28 cellular contexts compared by ENCODE assay signal in genomic region chr2:66366619-66367018, GRCh38.
DNase-seq lines count a peak whose midpoint lies in the region; ATAC-seq, FAIRE-seq and TF ChIP-seq lines count a peak whose summit lies in the region.
"Had no signal": no experiment of that assay in that cellular context is flagged by ENCODE, and none has a peak within 500 bp of the region (broad histone marks: within the 10 kb centered on the region; RNA-seq: fewer than 3 reads in every experiment).

No MANE protein-coding gene starts in this region.

- H3K4me3 Mint-ChIP-seq in nephron progenitor cell = no peak overlapping the region
- H3K4me3 Mint-ChIP-seq: CD14-positive monocyte; CD4-positive, alpha-beta memory T cell; CD4-positive, CD25-positive, alpha-beta regulatory T cell; CD8-positive, alpha-beta memory T cell had no signal

- H3K36me3 ChIP-seq in HepG2 (replicated peaks in 1 of 2; ENCODE audit: control insufficient read depth in 1 of 2, insufficient read depth in 2 of 2, low read length in 2 of 2) (no peaks in the 10 kb centered on the region), right lobe of liver (no peaks in the 10 kb centered on the region), IMR-90 (ENCODE audit: control insufficient read depth, insufficient read depth, low read length) (no peaks in the 10 kb centered on the region), H1 (ENCODE audit: control insufficient read depth in 2 of 4, insufficient read depth in 4 of 4, low read length in 3 of 4) (no peaks in the 10 kb centered on the region)
- H3K36me3 ChIP-seq: BE2C, BLaER1 had no signal

- no peak overlapping the region for H3K56ac ChIP-seq in IMR-90 (ENCODE audit: extremely low read depth, insufficient read depth, low read length)
- H3K56ac ChIP-seq in H1 (replicated peaks; ENCODE audit: insufficient read length, low read depth, low read length) = no peak overlapping the region

- H4K91ac ChIP-seq in IMR-90 (ENCODE audit: insufficient read depth, low read depth, low read length) (no peak overlapping the region), H1 (replicated peaks; ENCODE audit: insufficient read length, low read length) (no peak overlapping the region)

- no peaks in the 10 kb centered on the region for H3K36me3 Mint-ChIP-seq in nephron progenitor cell (ENCODE audit: low read depth)
- H3K36me3 Mint-ChIP-seq: CD14-positive monocyte; CD4-positive, alpha-beta memory T cell; CD4-positive, CD25-positive, alpha-beta regulatory T cell; CD8-positive, alpha-beta memory T cell had no signal

- H3K4ac ChIP-seq in IMR-90 (ENCODE audit: low read depth, low read length) = no peak overlapping the region
- no peak overlapping the region for H3K4ac ChIP-seq in H1 (replicated peaks; ENCODE audit: insufficient read length, low read depth, low read length)

- dilution Hi-C loops in IMR-90 (cut with HindIII; ENCODE audit: low sequenced_read_pairs, unreplicated experiment) = no loop called here

- H3K14ac ChIP-seq in IMR-90 (replicated peaks; ENCODE audit: low read depth, low read length) = no peak overlapping the region
- H3K14ac ChIP-seq in H1 (ENCODE audit: insufficient read length) = no peak overlapping the region

- H3K27me3 Mint-ChIP-seq in nephron progenitor cell (ENCODE audit: low read depth, poor library complexity) = peaks cover 2% of the 10 kb centered on the region
- H3K27me3 Mint-ChIP-seq: CD4-positive, alpha-beta memory T cell; CD4-positive, CD25-positive, alpha-beta regulatory T cell; CD8-positive, alpha-beta memory T cell had no signal

- H3K79me1 ChIP-seq in IMR-90 (ENCODE audit: low read depth in 1 of 2, low read length in 2 of 2) (no peaks in the 10 kb centered on the region), H1 (ENCODE audit: low read depth, low read length) (no peaks in the 10 kb centered on the region)

- TF ChIP-seq RAD21 in HepG2 (CRISPR knock-in tag; IDR thresholded peaks at IDR 0.05) (no peak), IMR-90 (IDR thresholded peaks at IDR 0.05; ENCODE audit: low read length) (no peak), H1 (IDR thresholded peaks at IDR 0.05 in 1 of 2, conservative IDR thresholded peaks at IDR 0.05 in 1 of 2; ENCODE audit: low read depth in 2 of 2, low read length in 2 of 2) (no peak)

- no peak for DNase-seq in HepG2 (ENCODE audit: low spot score)
- no peak for DNase-seq in right lobe of liver
- DNase-seq in IMR-90 = no peak
- DNase-seq in H1 (ENCODE audit: low read depth in 1 of 2, low spot score in 2 of 2) = no peak
- no peak for DNase-seq in nephron progenitor cell
- no peak for DNase-seq in NCI-H510A (lab: John Stamatoyannopoulos, UW)
- DNase-seq in glomerular visceral epithelial cell (ENCODE audit: extremely low spot score) = no peak
- DNase-seq: ACHN; BE2C; C1 segment of cervical spinal cord; CD4-positive, alpha-beta memory T cell; CD4-positive, CD25-positive, alpha-beta regulatory T cell; CD8-positive, alpha-beta memory T cell; COR-L47; DMS 273 treated with DMSO at 0.1 percent for 48 hours; DMS153; DMS53; DMS79; DND-41; EL; GDM1 had no signal

- no peak for TF ChIP-seq CTCF in HepG2 (CRISPR knock-in tag; IDR thresholded peaks at IDR 0.05)
- no peak for TF ChIP-seq CTCF in right lobe of liver (IDR thresholded peaks at IDR 0.05)
- TF ChIP-seq CTCF in IMR-90 (conservative IDR thresholded peaks at IDR 0.05; ENCODE audit: low read depth, low read length) = no peak
- TF ChIP-seq CTCF in H1 (IDR thresholded peaks at IDR 0.05; ENCODE audit: control extremely low read depth in 1 of 3, insufficient read depth in 1 of 3, low read depth in 1 of 3, low read length in 3 of 3) = no peak
- no peak for TF ChIP-seq CTCF in nephron progenitor cell (IDR thresholded peaks at IDR 0.05)

- H4K8ac ChIP-seq in IMR-90 (ENCODE audit: low read depth in 2 of 2, low read length in 2 of 2) = no peak overlapping the region
- no peak overlapping the region for H4K8ac ChIP-seq in H1 (ENCODE audit: extremely low read depth, insufficient read depth, low read length)

- no peak for TF ChIP-seq EP300 in HepG2 (IDR thresholded peaks at IDR 0.05; ENCODE audit: low read depth in 2 of 2, low read length in 2 of 2)
- no peak for TF ChIP-seq EP300 in HepG2 (CRISPR knock-in tag; IDR thresholded peaks at IDR 0.05; ENCODE audit: borderline replicate concordance)
- TF ChIP-seq EP300 in H1 (IDR thresholded peaks at IDR 0.05; ENCODE audit: borderline replicate concordance in 1 of 2, low read depth in 2 of 2, low read length in 2 of 2) = no peak

- H3K79me2 ChIP-seq in HepG2 (ENCODE audit: insufficient read depth, low read length) (no peaks in the 10 kb centered on the region), H1 (ENCODE audit: control insufficient read depth in 1 of 2, insufficient read depth in 2 of 2, low read length in 2 of 2) (no peaks in the 10 kb centered on the region)

- POLR2A ChIA-PET in HepG2 (lab: Yijun Ruan, JAX) (no interaction called here), IMR-90 (lab: Charles Lee; ENCODE audit: unreplicated experiment) (no interaction called here), H1 (lab: Charles Lee; ENCODE audit: partially characterized antibody) (interaction anchor here (1.0 kb wide), 1 partner anchor 38 kb away, joined by 3 read pairs; no protein-coding TSS in a partner anchor)

- H3K23ac ChIP-seq in IMR-90 (ENCODE audit: low read depth, low read length) (no peak overlapping the region), H1 (ENCODE audit: insufficient read length) (no peak overlapping the region)

- intact Hi-C loops in HepG2 (cut with micrococcal nuclease; ENCODE audit: unreplicated experiment) = no loop called here
- intact Hi-C loops in right lobe of liver (cut with DNase I) = no loop called here
- intact Hi-C loops in IMR-90 (cut with micrococcal nuclease) = no loop called here

- 0 out of 5 replicates have a peak, but pooled peaks cover 0 to 7% of the 10 kb centered on the region in 2 experiments for H3K27me3 ChIP-seq in HepG2 (ENCODE audit: control insufficient read depth in 1 of 2, insufficient read depth in 2 of 2, low read length in 2 of 2)
- H3K27me3 ChIP-seq in right lobe of liver = no peaks in the 10 kb centered on the region
- peaks cover 21% of the 10 kb centered on the region for H3K27me3 ChIP-seq in IMR-90 (ENCODE audit: control insufficient read depth, insufficient read depth, low read length)
- no peaks in the 10 kb centered on the region for H3K27me3 ChIP-seq in H1 (replicated peaks in 1 of 4; ENCODE audit: control insufficient read depth in 3 of 4, extremely low read depth in 1 of 4, insufficient read depth in 3 of 4, low read length in 3 of 4)
- H3K27me3 ChIP-seq: BE2C, BLaER1 had no signal

- ATAC-seq in HepG2 (no peak), right lobe of liver (no peak), IMR-90 (ENCODE audit: low read depth) (no peak), GM19351 (IDR thresholded peaks at IDR 0.05; ENCODE audit: unreplicated experiment) (no peak)
- ATAC-seq: GM12878 had no signal

- TF ChIP-seq POLR2A in HepG2 (IDR thresholded peaks at IDR 0.05; ENCODE audit: insufficient read depth in 1 of 2, low read depth in 2 of 2, low read length in 2 of 2) (no peak), right lobe of liver (IDR thresholded peaks at IDR 0.05) (no peak), IMR-90 (IDR thresholded peaks at IDR 0.05; ENCODE audit: low read depth, low read length) (no peak), H1 (IDR thresholded peaks at IDR 0.05; ENCODE audit: control extremely low read depth in 1 of 2, low read depth in 2 of 2, low read length in 2 of 2) (no peak)

- CTCF ChIA-PET in HepG2 (lab: Yijun Ruan, JAX; ENCODE audit: low intra/inter-chr PET ratio, low total read pairs) = no interaction called here
- CTCF ChIA-PET in IMR-90 (lab: Yijun Ruan, JAX) = interaction anchor here (0.6 kb wide), 1 partner anchor 595 kb away, joined by 3 read pairs; no protein-coding TSS in a partner anchor
- CTCF ChIA-PET in H1 (lab: Charles Lee; ENCODE audit: partially characterized antibody) = interaction anchor here (0.5 kb wide), 1 partner anchor 352 kb away, joined by 3 read pairs; no protein-coding TSS in a partner anchor

- H2BK120ac ChIP-seq in IMR-90 (ENCODE audit: low read depth, low read length) = no peak overlapping the region
- H2BK120ac ChIP-seq in H1 (replicated peaks; ENCODE audit: low read depth, low read length) = no peak overlapping the region

- peaks cover 4% of the 10 kb centered on the region for H3K9me3 Mint-ChIP-seq in nephron progenitor cell

- H3K9me3 ChIP-seq in HepG2 (ENCODE audit: low read length) = no peaks in the 10 kb centered on the region
- no peaks in the 10 kb centered on the region for H3K9me3 ChIP-seq in right lobe of liver
- H3K9me3 ChIP-seq in IMR-90 (ENCODE audit: control insufficient read depth, insufficient read depth, low read length) = no peaks in the 10 kb centered on the region
- no peaks in the 10 kb centered on the region for H3K9me3 ChIP-seq in H1 (ENCODE audit: insufficient read depth in 2 of 2, low read depth in 1 of 2, low read length in 1 of 2)
- H3K9me3 ChIP-seq: BE2C, BLaER1 had no signal

- H3K4me2 ChIP-seq in HepG2 (ENCODE audit: low read depth, low read length) (no peak overlapping the region), IMR-90 (ENCODE audit: low read depth, low read length) (no peak overlapping the region), H1 (ENCODE audit: insufficient read depth in 1 of 2, low read depth in 2 of 2, low read length in 2 of 2) (no peak overlapping the region)
- H3K4me2 ChIP-seq: BLaER1 had no signal

- H2BK20ac ChIP-seq in IMR-90 (ENCODE audit: low read depth, low read length) (no peak overlapping the region), H1 (ENCODE audit: low read length) (no peak overlapping the region)

- no TSS peak for BruUV-seq in HepG2 (replicated peaks; lab: Mats Ljungman, UMichigan)
- no TSS peak for BruUV-seq in IMR-90 (replicated peaks; lab: Mats Ljungman, UMichigan)

- H3K4me3 ChIP-seq in HepG2 (replicated peaks in 1 of 3; ENCODE audit: insufficient read depth in 1 of 3, low read depth in 2 of 3, low read length in 3 of 3) = no peak overlapping the region
- H3K4me3 ChIP-seq in right lobe of liver = no peak overlapping the region
- H3K4me3 ChIP-seq in IMR-90 (ENCODE audit: insufficient read depth, low read depth, low read length) = no peak overlapping the region
- H3K4me3 ChIP-seq in H1 (ENCODE audit: extremely low read depth in 1 of 4, insufficient read depth in 2 of 4, low read depth in 3 of 4, low read length in 4 of 4) = no peak overlapping the region
- H3K4me3 ChIP-seq: BLaER1, GM12878 had no signal

- H2AFZ ChIP-seq in HepG2 (ENCODE audit: low read length) (no peak overlapping the region), IMR-90 (replicated peaks; ENCODE audit: low read length, poor library complexity) (no peak overlapping the region), H1 (ENCODE audit: low read length) (no peak overlapping the region)

- H3K27ac ChIP-seq in HepG2 (ENCODE audit: extremely low read length, insufficient read depth, low read length) = no peak overlapping the region
- no peak overlapping the region for H3K27ac ChIP-seq in right lobe of liver
- H3K27ac ChIP-seq in IMR-90 (ENCODE audit: insufficient read depth, low read length) = no peak overlapping the region
- H3K27ac ChIP-seq in H1 (ENCODE audit: low read depth, low read length) = no peak overlapping the region
- H3K27ac ChIP-seq: 22Rv1, BLaER1 had no signal

- FAIRE-seq in HepG2 (lab: Jason Lieb, UNC) (no peak), H1 (lab: Jason Lieb, UNC) (no peak)
- FAIRE-seq: GM12878, GM12892, GM18507 had no signal

- H3K9ac ChIP-seq in HepG2 (ENCODE audit: insufficient read depth, low read depth, low read length) (no peak overlapping the region), IMR-90 (ENCODE audit: low read depth, low read length) (no peak overlapping the region), H1 (replicated peaks in 1 of 4; ENCODE audit: extremely low read depth in 1 of 4, low read depth in 3 of 4, low read length in 3 of 4) (no peak overlapping the region)
- H3K9ac ChIP-seq: BLaER1 had no signal

- H2AK9ac ChIP-seq in IMR-90 (replicated peaks; ENCODE audit: low read depth, low read length, poor library complexity) = no peak overlapping the region

- H4K5ac ChIP-seq in IMR-90 (ENCODE audit: low read depth, low read length) = no peak overlapping the region
- H4K5ac ChIP-seq in H1 (ENCODE audit: insufficient read length, low read depth, low read length) = no peak overlapping the region

- H2BK5ac ChIP-seq in IMR-90 (ENCODE audit: low read depth, low read length, poor library complexity, severe bottlenecking) (no peak overlapping the region), H1 (ENCODE audit: low read depth, low read length) (no peak overlapping the region; the same call in 1 of the 2 replicates)

- H3K23me2 ChIP-seq in H1 (ENCODE audit: low read depth, low read length) = no peaks in the 10 kb centered on the region

- H3K4me1 ChIP-seq in HepG2 (ENCODE audit: insufficient read depth, low read length) = no peaks in the 10 kb centered on the region
- no peaks in the 10 kb centered on the region for H3K4me1 ChIP-seq in right lobe of liver
- H3K4me1 ChIP-seq in IMR-90 (ENCODE audit: control insufficient read depth, insufficient read depth, low read length) = peaks cover 3% of the 10 kb centered on the region; the same call in 1 of the 2 replicates
- peaks cover 0 to 3% (median 0%) of the 10 kb centered on the region in 4 experiments; a peak in 2 of 7 replicates for H3K4me1 ChIP-seq in H1 (replicated peaks in 1 of 4; ENCODE audit: control insufficient read depth in 3 of 4, insufficient read depth in 4 of 4, low read length in 3 of 4)
- H3K4me1 ChIP-seq: BE2C, BLaER1 had no signal

- no peak overlapping the region for H2BK15ac ChIP-seq in IMR-90 (ENCODE audit: low read depth, low read length)
- H2BK15ac ChIP-seq in H1 (ENCODE audit: low read length) = no peak overlapping the region

- no peaks in the 10 kb centered on the region for H3K9me1 ChIP-seq in IMR-90 (ENCODE audit: insufficient read depth, low read length)

- H3K18ac ChIP-seq in IMR-90 (ENCODE audit: low read depth, low read length) = no peak overlapping the region
- H3K18ac ChIP-seq in H1 (ENCODE audit: extremely low read depth, low read length) = no peak overlapping the region

- no peaks in the 10 kb centered on the region for H4K20me1 ChIP-seq in HepG2 (ENCODE audit: insufficient read depth, low read length)
- H4K20me1 ChIP-seq in IMR-90 (ENCODE audit: insufficient read depth, low read length) = no peaks in the 10 kb centered on the region
- H4K20me1 ChIP-seq in H1 (replicated peaks in 1 of 2; ENCODE audit: control insufficient read depth in 1 of 2, insufficient read depth in 2 of 2, low read length in 2 of 2) = no peaks in the 10 kb centered on the region
- H4K20me1 ChIP-seq: BLaER1 had no signal

- H2AK5ac ChIP-seq in IMR-90 (ENCODE audit: low read depth, low read length) = no peak overlapping the region
- H2AK5ac ChIP-seq in H1 (ENCODE audit: low read depth, low read length) = no peak overlapping the region

- peaks cover 43% of the 10 kb centered on the region for H3K4me1 Mint-ChIP-seq in nephron progenitor cell
- H3K4me1 Mint-ChIP-seq: CD14-positive monocyte; CD4-positive, alpha-beta memory T cell; CD4-positive, CD25-positive, alpha-beta regulatory T cell; CD8-positive, alpha-beta memory T cell had no signal

- H3K27ac Mint-ChIP-seq in nephron progenitor cell = peak overlapping the region; percentile 21
- H3K27ac Mint-ChIP-seq: CD14-positive monocyte; CD4-positive, alpha-beta memory T cell; CD4-positive, CD25-positive, alpha-beta regulatory T cell; CD8-positive, alpha-beta memory T cell had no signal

- WGBS in HepG2 (ENCODE audit: low lambda C conversion rate) = 0% methylated on average over 2 of the region's 2 CpGs
- 41% methylated on average over 2 of the region's 2 CpGs for WGBS in right lobe of liver (ENCODE audit: insufficient coverage, low coverage, low lambda C conversion rate, missing lambda C conversion rate)
- WGBS in IMR-90 (ENCODE audit: extremely low coverage in 2 of 2, insufficient read length in 1 of 2), 2 experiments = no CpG with 5 or more reads among the region's 2 CpGs
- WGBS in H1 (ENCODE audit: extremely low coverage in 1 of 2, insufficient coverage in 1 of 2, insufficient read length in 1 of 2, insufficient replicate concordance in 2 of 2, low coverage in 1 of 2, low lambda C conversion rate in 2 of 2, missing lambda C conversion rate in 1 of 2), 2 experiments = 84% methylated on average over 2 of the region's 2 CpGs; no CpG with 5 or more reads in 1 of the 2 experiments

- no peak overlapping the region for H2BK12ac ChIP-seq in H1 (ENCODE audit: low read depth, low read length)

- in situ Hi-C loops in HepG2 (cut with HindIII; ENCODE audit: extremely low pct_ligation_motif_present, low pct_unique_long_range_greater_than_20kb) (no loop called here), IMR-90 (cut with MboI; ENCODE audit: low sequenced_read_pairs) (no loop called here)

Comparison
In these comparisons a context has a peak if more than half of its experiments do, and no peak if none do; other contexts are left out.
1. Of the 41 proteins assayed by ChIP-seq in both HepG2 and H1: peak only in HepG2: none; only in H1: none; in both: MAFK; in neither: 40.